In genomic region chr7:25951414-25952276, GRCh38 we compare ENCODE assay signal across 8 cellular contexts.
DNase-seq lines count a peak whose midpoint lies in the region; ATAC-seq and TF ChIP-seq lines count a peak whose summit lies in the region.

No MANE protein-coding gene starts in this region.

- H3K4me3 ChIP-seq in BJ (ENCODE audit: low read depth, low read length) (peak overlapping the region; percentile 61), PC-9 (peak overlapping the region; percentile 69), esophagus (ENCODE audit: low read depth in 1 of 2, low read length in 2 of 2) (peak overlapping the region; percentile 48 to 82), ovary (peak overlapping the region; percentile 63)

- CTCF ChIA-PET in BJ (lab: Yijun Ruan, JAX) (no interaction called here), PC-9 (lab: Charles Lee) (interaction anchor here (0.6 kb wide), 1 partner anchor 255 kb away, joined by 3 read pairs; no protein-coding TSS in a partner anchor)

- no peaks in the 10 kb centered on the region for H4K20me1 ChIP-seq in PC-9 (ENCODE audit: insufficient read depth)

- peak overlapping the region; percentile 86 for H3K4me2 ChIP-seq in PC-9

- H2AFZ ChIP-seq in PC-9: peak overlapping the region; percentile 90

- peak; percentile 40 for ATAC-seq in GM18517 (IDR thresholded peaks at IDR 0.05; ENCODE audit: unreplicated experiment)
- peak; percentile 25 for ATAC-seq in HG03060 (IDR thresholded peaks at IDR 0.05; ENCODE audit: low read depth, unreplicated experiment)
- no peak for ATAC-seq in HG03280 (IDR thresholded peaks at IDR 0.05; ENCODE audit: unreplicated experiment)

- H3K27ac ChIP-seq in PC-9: no peak overlapping the region
- peak overlapping the region; percentile 16 to 62 for H3K27ac ChIP-seq in esophagus (ENCODE audit: low read depth in 2 of 2, low read length in 1 of 2)
- H3K27ac ChIP-seq in ovary: peak overlapping the region; percentile 18 to 79

- BruUV-seq in PC-9 (replicated peaks; lab: Mats Ljungman, UMichigan): no TSS peak

- H3F3A ChIP-seq in PC-9 (ENCODE audit: insufficient read depth, low read depth): peaks cover 5% of the 10 kb centered on the region; the same call in 1 of the 2 replicates

- intact Hi-C loops in PC-9 (cut with micrococcal nuclease; ENCODE audit: unreplicated experiment): no loop called here
- intact Hi-C loops in ovary (cut with DNase I): loop anchor here in 1 of 4 donors (5.0 kb wide), 1 partner anchor 251 kb away; the partner anchor contains the start of genes CBX3 and HNRNPA2B1

- H3K36me3 ChIP-seq in BJ (ENCODE audit: control insufficient read depth, insufficient read depth, low read length) (no peaks in the 10 kb centered on the region), PC-9 (ENCODE audit: low read depth) (no peaks in the 10 kb centered on the region), esophagus (ENCODE audit: control insufficient read depth in 2 of 2, insufficient read depth in 2 of 2, low read length in 1 of 2) (no peaks in the 10 kb centered on the region), ovary (no peaks in the 10 kb centered on the region)

- TF ChIP-seq EP300 in ovary (IDR thresholded peaks at IDR 0.05): no peak

- 11 to 15% methylated on average over 40 to 47 of the region's 47 CpGs for WGBS in esophagus, 2 donors
- WGBS in ovary, 3 donors: 6 to 7% (median 7%) methylated on average over 44 to 47 of the region's 47 CpGs

- no peaks in the 10 kb centered on the region for H3K9me2 ChIP-seq in PC-9 (ENCODE audit: insufficient read depth)

- POLR2A ChIA-PET in BJ (lab: Charles Lee): no interaction called here
- POLR2A ChIA-PET in PC-9 (lab: Charles Lee; ENCODE audit: unreplicated experiment): no interaction called here

- no peaks in the 10 kb centered on the region for H3K79me2 ChIP-seq in PC-9 (ENCODE audit: low read depth)

- H3K9me3 ChIP-seq in PC-9 (ENCODE audit: insufficient read depth, low read depth) (no peaks in the 10 kb centered on the region), esophagus (ENCODE audit: control insufficient read depth in 2 of 2, insufficient read depth in 1 of 2, low read depth in 1 of 2, low read length in 1 of 2) (no peaks in the 10 kb centered on the region), ovary (no peaks in the 10 kb centered on the region)

- TF ChIP-seq CTCF in BJ (IDR thresholded peaks at IDR 0.05; ENCODE audit: insufficient read depth, low read depth, low read length): no peak
- TF ChIP-seq CTCF in PC-9 (conservative IDR thresholded peaks at IDR 0.05): no peak
- no peak for TF ChIP-seq CTCF in ovary (IDR thresholded peaks at IDR 0.05)

- H3K27me3 ChIP-seq in BJ (ENCODE audit: control insufficient read depth, insufficient read depth, low read length): peaks cover 12% of the 10 kb centered on the region
- no peaks in the 10 kb centered on the region for H3K27me3 ChIP-seq in PC-9 (ENCODE audit: insufficient read depth, low read depth)
- H3K27me3 ChIP-seq in esophagus (ENCODE audit: control insufficient read depth in 1 of 2, insufficient read depth in 2 of 2, low read length in 2 of 2): no peaks in the 10 kb centered on the region
- no peaks in the 10 kb centered on the region for H3K27me3 ChIP-seq in ovary

- TF ChIP-seq POLR2A in ovary (IDR thresholded peaks at IDR 0.05): no peak

- DNase-seq in BJ (ENCODE audit: low read depth) (no peak), PC-9 (no peak), ovary (peak; percentile 23 to 43 (median 34)), iPS-NIHi7 (ENCODE audit: extremely low spot score) (no peak)

- H3K4me1 ChIP-seq in PC-9 (replicated peaks; ENCODE audit: insufficient read depth) (no peaks in the 10 kb centered on the region), esophagus (ENCODE audit: control insufficient read depth in 2 of 2, insufficient read depth in 2 of 2, low read length in 1 of 2) (peaks cover 0 to 2% of the 10 kb centered on the region in 2 donors), ovary (ENCODE audit: insufficient read depth) (peaks cover 3% of the 10 kb centered on the region)

Comparison
In these comparisons a context has a peak if more than half of its experiments do, and no peak if none do; other contexts are left out.
1. DNase-seq: peak in ovary (5 of 5); none in BJ (single experiment), PC-9 (0 of 2) and iPS-NIHi7 (single experiment).
2. Peak in every context shown above with its lines, with median percentiles within 50 percentile points of each other: H3K4me3 ChIP-seq.